In genomic region chr13:34993470-34993869, GRCh38 we compare ENCODE assay signal across 1 cellular context.
TF ChIP-seq lines count a peak whose summit lies in the region.

No MANE protein-coding gene starts in this region.

TF ChIP-seq in endothelial cell of umbilical vein, 7 proteins besides CTCF, POLR2A, EP300 and RAD21:
- TF ChIP-seq EZH2 (IDR thresholded peaks at IDR 0.05; ENCODE audit: borderline replicate concordance, low read depth, low read length, severe bottlenecking) (no peak), FOS (IDR thresholded peaks at IDR 0.05; ENCODE audit: borderline replicate concordance, insufficient read depth, low read length) (peak; percentile 10)
TF ChIP-seq in endothelial cell of umbilical vein: peak in this region for 1.
